ENCODE assay signal across 2 cellular contexts in genomic region chr11:18321622-18321990, GRCh38.
TF ChIP-seq lines count a peak whose summit lies in the region.

No MANE protein-coding gene starts in this region.

TF ChIP-seq in GM12891, 5 proteins besides CTCF, POLR2A, EP300 and RAD21:
- TF ChIP-seq POLR2AphosphoS5 (IDR thresholded peaks at IDR 0.05; ENCODE audit: low read depth, low read length) = no peak
- TF ChIP-seq SPI1 (IDR thresholded peaks at IDR 0.05; ENCODE audit: low read depth, low read length) = 0 out of 2 replicates have a peak, but pooled peaks have one; percentile 18

TF ChIP-seq in HCT116, 20 proteins besides CTCF, POLR2A, EP300 and RAD21 (continued from another document):
- no peak for TF ChIP-seq POLR2AphosphoS5 (IDR thresholded peaks at IDR 0.05; ENCODE audit: low read depth, low read length)
- TF ChIP-seq MAX (IDR thresholded peaks at IDR 0.05) = no peak
- no peak for TF ChIP-seq CBX3 (IDR thresholded peaks at IDR 0.05; ENCODE audit: low read depth)
- TF ChIP-seq EZH2 (IDR thresholded peaks at IDR 0.05) = no peak
- no peak for TF ChIP-seq ATF3 (IDR thresholded peaks at IDR 0.05)
- no peak for TF ChIP-seq ZFX (IDR thresholded peaks at IDR 0.05)
- TF ChIP-seq JUND (IDR thresholded peaks at IDR 0.05) = no peak
- TF ChIP-seq ELF1 (IDR thresholded peaks at IDR 0.05; ENCODE audit: borderline replicate concordance, low read depth) = no peak
- no peak for TF ChIP-seq SP1 (IDR thresholded peaks at IDR 0.05; ENCODE audit: low read depth)
- TF ChIP-seq ZBTB33 (IDR thresholded peaks at IDR 0.05; ENCODE audit: extremely low read depth, insufficient replicate concordance, low read length) = no peak
- TF ChIP-seq YY1 (IDR thresholded peaks at IDR 0.05; ENCODE audit: extremely low read depth, insufficient replicate concordance, low read depth, low read length) = no peak
- TF ChIP-seq CEBPB (IDR thresholded peaks at IDR 0.05; ENCODE audit: low read depth) = no peak
- TF ChIP-seq EGR1 (IDR thresholded peaks at IDR 0.05; ENCODE audit: low read depth) = no peak
- TF ChIP-seq REST (IDR thresholded peaks at IDR 0.05; ENCODE audit: low read depth) = no peak
- no peak for TF ChIP-seq SRF (IDR thresholded peaks at IDR 0.05; ENCODE audit: low read depth)
